In genomic region chr3:13076255-13076654, GRCh38 we compare ENCODE assay signal across 17 cellular contexts.
"Had no signal": no experiment of that assay in that cellular context is flagged by ENCODE, and none has a peak within 500 bp of the region (broad histone marks: within the 10 kb centered on the region; RNA-seq: fewer than 3 reads in every experiment).

No MANE protein-coding gene starts in this region.

- DNase-seq: effector CD8-positive, alpha-beta T cell; heart left ventricle; hippocampal formation; left colon; naive thymus-derived CD8-positive, alpha-beta T cell; sigmoid colon; small intestine; stimulated activated CD4-positive, alpha-beta T cell treated with anti-CD3 and anti-CD28 coated beads, Interleukin-12 subunit alpha, Interleukin-12 subunit beta, amount 100 ng/mL, for 4 hours; stimulated activated naive CD4-positive, alpha-beta T cell treated with Interleukin-2 at 50 U/mL for 16 hours; thyroid gland had no signal

- H3K36me3 ChIP-seq: heart left ventricle, right atrium auricular region, sigmoid colon, suprapubic skin, thyroid gland had no signal

- ATAC-seq: esophagus mucosa; heart left ventricle; left colon; naive thymus-derived CD8-positive, alpha-beta T cell had no signal

- H3K4me3 ChIP-seq: coronary artery, heart left ventricle, right atrium auricular region, sigmoid colon, suprapubic skin, thyroid gland had no signal

- FAIRE-seq: endometrium, frontal cortex, small intestine, urothelium cell line had no signal

- H3K9me3 ChIP-seq: heart left ventricle, right atrium auricular region, sigmoid colon, suprapubic skin, thyroid gland had no signal

- H3K27ac ChIP-seq: right atrium auricular region, sigmoid colon, suprapubic skin, thyroid gland had no signal
